1 cellular context compared by ENCODE assay signal in the genomic region with DNA sequence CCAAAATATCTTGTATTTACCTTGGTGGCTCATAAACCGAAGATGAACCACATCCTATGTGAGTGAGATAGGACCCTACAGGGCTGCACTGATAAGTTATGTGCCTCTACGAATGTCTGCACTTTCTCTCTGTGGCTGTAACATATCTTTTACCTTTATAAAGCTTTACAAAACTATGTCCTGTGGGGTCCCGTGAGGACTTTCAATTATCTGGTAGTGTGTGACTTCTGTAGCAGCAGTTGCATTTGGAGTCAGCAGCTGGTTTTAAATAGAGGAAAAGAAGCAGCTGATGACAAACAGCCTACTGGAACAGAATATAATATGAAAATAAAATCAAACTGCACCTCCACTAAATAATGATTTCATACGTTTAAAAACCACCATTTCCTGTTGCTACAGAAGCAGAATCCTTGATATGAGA.
TF ChIP-seq lines count a peak whose summit lies in the region.

No MANE protein-coding gene starts in this region.

TF ChIP-seq in HepG2, 621 proteins besides CTCF, POLR2A, EP300 and RAD21:
- TF ChIP-seq MZF1 (CRISPR knock-in tag; IDR thresholded peaks at IDR 0.05; ENCODE audit: borderline replicate concordance) (no peak), POLR2G (IDR thresholded peaks at IDR 0.05; ENCODE audit: low read depth, low read length) (no peak), ZNF572 (CRISPR knock-in tag; IDR thresholded peaks at IDR 0.05) (no peak)
- TF ChIP-seq, protein P1, sequence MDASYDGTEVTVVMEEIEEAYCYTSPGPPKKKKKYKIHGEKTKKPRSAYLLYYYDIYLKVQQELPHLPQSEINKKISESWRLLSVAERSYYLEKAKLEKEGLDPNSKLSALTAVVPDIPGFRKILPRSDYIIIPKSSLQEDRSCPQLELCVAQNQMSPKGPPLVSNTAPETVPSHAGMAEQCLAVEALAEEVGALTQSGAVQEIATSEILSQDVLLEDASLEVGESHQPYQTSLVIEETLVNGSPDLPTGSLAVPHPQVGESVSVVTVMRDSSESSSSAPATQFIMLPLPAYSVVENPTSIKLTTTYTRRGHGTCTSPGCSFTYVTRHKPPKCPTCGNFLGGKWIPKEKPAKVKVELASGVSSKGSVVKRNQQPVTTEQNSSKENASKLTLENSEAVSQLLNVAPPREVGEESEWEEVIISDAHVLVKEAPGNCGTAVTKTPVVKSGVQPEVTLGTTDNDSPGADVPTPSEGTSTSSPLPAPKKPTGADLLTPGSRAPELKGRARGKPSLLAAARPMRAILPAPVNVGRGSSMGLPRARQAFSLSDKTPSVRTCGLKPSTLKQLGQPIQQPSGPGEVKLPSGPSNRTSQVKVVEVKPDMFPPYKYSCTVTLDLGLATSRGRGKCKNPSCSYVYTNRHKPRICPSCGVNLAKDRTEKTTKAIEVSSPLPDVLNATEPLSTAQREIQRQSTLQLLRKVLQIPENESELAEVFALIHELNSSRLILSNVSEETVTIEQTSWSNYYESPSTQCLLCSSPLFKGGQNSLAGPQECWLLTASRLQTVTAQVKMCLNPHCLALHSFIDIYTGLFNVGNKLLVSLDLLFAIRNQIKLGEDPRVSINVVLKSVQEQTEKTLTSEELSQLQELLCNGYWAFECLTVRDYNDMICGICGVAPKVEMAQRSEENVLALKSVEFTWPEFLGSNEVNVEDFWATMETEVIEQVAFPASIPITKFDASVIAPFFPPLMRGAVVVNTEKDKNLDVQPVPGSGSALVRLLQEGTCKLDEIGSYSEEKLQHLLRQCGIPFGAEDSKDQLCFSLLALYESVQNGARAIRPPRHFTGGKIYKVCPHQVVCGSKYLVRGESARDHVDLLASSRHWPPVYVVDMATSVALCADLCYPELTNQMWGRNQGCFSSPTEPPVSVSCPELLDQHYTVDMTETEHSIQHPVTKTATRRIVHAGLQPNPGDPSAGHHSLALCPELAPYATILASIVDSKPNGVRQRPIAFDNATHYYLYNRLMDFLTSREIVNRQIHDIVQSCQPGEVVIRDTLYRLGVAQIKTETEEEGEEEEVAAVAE (CRISPR knock-in tag; IDR thresholded peaks at IDR 0.05; ENCODE audit: borderline replicate concordance): no peak
